Comparison of ENCODE assay signal across 18 cellular contexts in genomic region chr4:66273110-66273509, GRCh38.
"Had no signal": no experiment of that assay in that cellular context is flagged by ENCODE, and none has a peak within 500 bp of the region (broad histone marks: within the 10 kb centered on the region; RNA-seq: fewer than 3 reads in every experiment).

No MANE protein-coding gene starts in this region.

- H3K4me1 ChIP-seq: body of pancreas, colonic mucosa, esophagus squamous epithelium, parathyroid adenoma, uterus had no signal

- H3K36me3 Mint-ChIP-seq: activated naive CD8-positive, alpha-beta T cell; naive B cell; stimulated activated effector memory CD8-positive, alpha-beta T cell treated with anti-CD3 and anti-CD28 coated beads, Interleukin-12 subunit alpha, Interleukin-12 subunit beta, amount 100 ng/mL, for 72 hours had no signal

- H3K9ac ChIP-seq: parathyroid adenoma had no signal

- H3K27ac ChIP-seq: body of pancreas, colonic mucosa, esophagus squamous epithelium, hepatocyte, parathyroid adenoma, uterus had no signal

- H3K9me3 ChIP-seq: body of pancreas, esophagus squamous epithelium, uterus had no signal

- H3K4me1 Mint-ChIP-seq: activated CD4-positive, alpha-beta T cell treated with anti-CD3 and anti-CD28 coated beads, Interleukin-2, amount 10 ng/mL, durations not matched to agents 7 days and 5 days; naive B cell; stimulated activated effector memory CD8-positive, alpha-beta T cell treated with anti-CD3 and anti-CD28 coated beads, Interleukin-12 subunit alpha, Interleukin-12 subunit beta, amount 100 ng/mL, for 72 hours had no signal

- H3K27ac Mint-ChIP-seq: activated CD4-positive, alpha-beta T cell treated with anti-CD3 and anti-CD28 coated beads, Interleukin-2, amount 10 ng/mL, durations not matched to agents 7 days and 5 days; activated naive CD8-positive, alpha-beta T cell; naive B cell; stimulated activated effector memory CD8-positive, alpha-beta T cell treated with anti-CD3 and anti-CD28 coated beads, Interleukin-12 subunit alpha, Interleukin-12 subunit beta, amount 100 ng/mL, for 72 hours had no signal

- H3K4me3 Mint-ChIP-seq: activated CD4-positive, alpha-beta T cell treated with anti-CD3 and anti-CD28 coated beads, Interleukin-2, amount 10 ng/mL, durations not matched to agents 7 days and 5 days; activated naive CD8-positive, alpha-beta T cell; naive B cell; stimulated activated effector memory CD8-positive, alpha-beta T cell treated with anti-CD3 and anti-CD28 coated beads, Interleukin-12 subunit alpha, Interleukin-12 subunit beta, amount 100 ng/mL, for 72 hours had no signal

- H3K27me3 ChIP-seq: body of pancreas, colonic mucosa, esophagus squamous epithelium, hepatocyte, uterus had no signal

- H3K4me2 ChIP-seq: hepatocyte had no signal

- H3K36me3 ChIP-seq: colonic mucosa, esophagus squamous epithelium, uterus had no signal

- DNase-seq: activated CD4-positive, alpha-beta T cell treated with anti-CD3 and anti-CD28 coated beads, Interleukin-2, amount 10 ng/mL, durations not matched to agents 7 days and 5 days; activated CD4-positive, CD25-positive, alpha-beta regulatory T cell; activated gamma-delta T cell treated with Interleukin-2 at 50 U/mL for 16 hours; amniotic stem cell; body of pancreas; caudate nucleus; colonic mucosa; esophagus squamous epithelium; islet precursor cell; mammary epithelial cell; naive B cell; stimulated activated CD4-positive, alpha-beta T cell treated with anti-CD3 and anti-CD28 coated beads, Interleukin-12 subunit alpha, Interleukin-12 subunit beta, amount 100 ng/mL, for 4 hours; stimulated activated CD4-positive, alpha-beta T cell treated with anti-CD3 and anti-CD28 coated beads, Interleukin-2, amount 100 ng/mL, for 24 hours; uterus had no signal

- H3K79me2 ChIP-seq: hepatocyte, parathyroid adenoma had no signal

- H3K4me3 ChIP-seq: body of pancreas, colonic mucosa, esophagus squamous epithelium, hepatocyte, uterus had no signal

- H3K27me3 Mint-ChIP-seq: activated CD4-positive, alpha-beta T cell treated with anti-CD3 and anti-CD28 coated beads, Interleukin-2, amount 10 ng/mL, durations not matched to agents 7 days and 5 days; activated naive CD8-positive, alpha-beta T cell; naive B cell had no signal
